23 cellular contexts compared by ENCODE assay signal in the genomic region with DNA sequence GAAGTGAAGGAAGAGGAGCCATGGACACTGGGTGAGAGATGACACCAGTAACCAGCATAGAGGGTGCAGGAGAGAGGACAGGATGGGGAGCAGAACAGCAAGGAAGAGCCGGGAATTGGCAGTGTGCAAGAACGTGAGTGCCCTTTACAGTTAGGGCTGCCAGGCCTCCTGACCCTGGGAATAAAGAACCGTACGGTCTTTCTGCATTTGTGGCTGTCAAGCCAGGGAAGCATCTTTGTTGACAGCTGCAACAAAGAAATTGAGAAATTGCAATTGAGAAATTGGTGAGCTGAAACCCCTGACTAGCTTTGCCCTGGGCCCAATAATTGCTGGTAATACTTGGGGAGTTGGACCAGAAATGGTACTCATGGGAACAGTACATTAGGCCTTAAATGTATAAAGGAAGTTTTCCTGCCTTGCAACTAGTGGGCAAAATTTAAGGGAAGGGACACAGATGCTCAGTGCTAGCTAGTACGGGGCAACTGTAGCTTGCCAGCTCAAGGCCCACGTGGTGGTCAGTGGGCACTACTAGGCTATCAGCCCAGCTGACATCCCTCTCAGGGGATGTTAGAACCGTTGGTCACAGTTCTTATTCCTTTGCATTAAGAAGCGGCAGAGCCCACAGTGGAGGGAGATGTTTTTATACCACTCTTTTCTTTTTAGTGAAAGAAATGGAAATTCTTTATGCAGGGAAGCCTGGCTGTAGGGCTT.
"Had no signal": no experiment of that assay in that cellular context is flagged by ENCODE, and none has a peak within 500 bp of the region (broad histone marks: within the 10 kb centered on the region; RNA-seq: fewer than 3 reads in every experiment).

No MANE protein-coding gene starts in this region.

- H3K27ac ChIP-seq: colonic mucosa, foreskin keratinocyte, left lung, lower lobe of right lung, neutrophil, psoas muscle, skin epidermis, stomach, uterus had no signal

- H3K4me1 Mint-ChIP-seq: endodermal cell, immature natural killer cell had no signal

- H3K27me3 ChIP-seq: colonic mucosa, foreskin keratinocyte, left lung, neutrophil, stomach, uterus had no signal

- H3K27me3 Mint-ChIP-seq: memory B cell; stimulated activated naive B cell treated with anti-CD40 and anti-IgM and Interleukin-4, amounts not matched to agents 10 μg/mL and 1 μg/mL and 100 μg/mL, for 72 hours; type B pancreatic cell had no signal

- DNase-seq: colonic mucosa; dermis blood vessel endothelial cell; effector CD4-positive, alpha-beta T cell; erythroblast; foreskin keratinocyte; immature natural killer cell; left lung; lower lobe of right lung; mucosa of descending colon; naive thymus-derived CD8-positive, alpha-beta T cell; psoas muscle; retina; stimulated activated CD4-positive, alpha-beta T cell treated with anti-CD3 and anti-CD28 coated beads, Interleukin-2, amount 100 ng/mL, for 24 hours; stimulated activated CD4-positive, alpha-beta T cell treated with anti-CD3 and anti-CD28 coated beads, Interleukin-4, amount 100 ng/mL, for 4 hours; stimulated activated naive B cell treated with anti-CD40 and anti-IgM and Interleukin-4, amounts not matched to agents 10 μg/mL and 1 μg/mL and 100 μg/mL, for 72 hours; stomach; uterus had no signal

- H3K4me1 ChIP-seq: colonic mucosa, foreskin keratinocyte, uterus had no signal

- H3K27ac Mint-ChIP-seq: endodermal cell; immature natural killer cell; memory B cell; naive thymus-derived CD8-positive, alpha-beta T cell; stimulated activated naive B cell treated with anti-CD40 and anti-IgM and Interleukin-4, amounts not matched to agents 10 μg/mL and 1 μg/mL and 100 μg/mL, for 72 hours; type B pancreatic cell had no signal

- H3K9me3 ChIP-seq: colonic mucosa, left lung, lower lobe of right lung, mucosa of descending colon, neutrophil, psoas muscle, stomach, uterus had no signal

- H3K36me3 Mint-ChIP-seq: memory B cell; naive thymus-derived CD8-positive, alpha-beta T cell; stimulated activated naive B cell treated with anti-CD40 and anti-IgM and Interleukin-4, amounts not matched to agents 10 μg/mL and 1 μg/mL and 100 μg/mL, for 72 hours had no signal

- H3K4me3 ChIP-seq: colonic mucosa, left lung, lower lobe of right lung, mucosa of descending colon, psoas muscle, skin epidermis, stomach, uterus had no signal

- ATAC-seq: foreskin keratinocyte; left lung; lower lobe of right lung; mucosa of descending colon; naive thymus-derived CD8-positive, alpha-beta T cell; psoas muscle; sciatic nerve; stimulated activated naive B cell treated with anti-CD40 and anti-IgM and Interleukin-4, amounts not matched to agents 10 μg/mL and 1 μg/mL and 100 μg/mL, for 72 hours had no signal

- H3K36me3 ChIP-seq: colonic mucosa, left lung, lower lobe of right lung, neutrophil, uterus had no signal

- H3K9me3 Mint-ChIP-seq: endodermal cell; naive thymus-derived CD8-positive, alpha-beta T cell; type B pancreatic cell had no signal

- H3K4me3 Mint-ChIP-seq: endodermal cell; immature natural killer cell; memory B cell; naive thymus-derived CD8-positive, alpha-beta T cell; stimulated activated naive B cell treated with anti-CD40 and anti-IgM and Interleukin-4, amounts not matched to agents 10 μg/mL and 1 μg/mL and 100 μg/mL, for 72 hours; type B pancreatic cell had no signal
